In genomic region chr12:112049351-112049750, GRCh38 we compare ENCODE assay signal across 26 cellular contexts. TPM values are rescaled to one million over a fixed set of nuclear protein-coding genes. Genes with fewer than 3 reads are reported as not detected.
DNase-seq lines count a peak whose midpoint lies in the region; ATAC-seq and TF ChIP-seq lines count a peak whose summit lies in the region.
"Had no signal": no experiment of that assay in that cellular context is flagged by ENCODE, and none has a peak within 500 bp of the region (broad histone marks: within the 10 kb centered on the region; RNA-seq: fewer than 3 reads in every experiment).

No MANE protein-coding gene starts in this region.

- no peak overlapping the region for H3K9ac ChIP-seq in stomach smooth muscle (ENCODE audit: low read length in 2 of 2)

- ATAC-seq in left lung, result no peak
- ATAC-seq: CD8-positive, alpha-beta T cell; GM23338; HepG2 had no signal

- no peak for TF ChIP-seq CTCF in A673 (conservative IDR thresholded peaks at IDR 0.05; ENCODE audit: low read depth, low read length)
- TF ChIP-seq CTCF in fibroblast of mammary gland (conservative IDR thresholded peaks at IDR 0.05; ENCODE audit: control insufficient read depth, insufficient read depth, low read depth, low read length), result no peak
- no peak for TF ChIP-seq CTCF in left lung (IDR thresholded peaks at IDR 0.05)

- CTCF ChIA-PET in A673 (lab: Charles Lee), result no interaction called here

- DNase-seq in A673 (ENCODE audit: low spot score) (peak; percentile 73), D341Med (ENCODE audit: low spot score) (peak; percentile 77), fibroblast of mammary gland (ENCODE audit: low read depth) (peak; percentile 15), middle frontal gyrus (ENCODE audit: extremely low spot score, low spot score) (no peak), left lung (no peak)
- no peak for DNase-seq in activated naive CD4-positive, alpha-beta T cell (lab: John Stamatoyannopoulos, UW)
- DNase-seq: Caco-2; CD8-positive, alpha-beta T cell; DMS 273 treated with DMSO at 0.1 percent for 48 hours; DMS79 treated with DMSO at 0.1 percent for 48 hours; GF-D8; H9; Karpas-422; NCI-H1105 treated with DMSO at 0.1 percent for 48 hours; NCI-H1694; NCI-H2029 treated with DMSO at 0.1 percent for 48 hours; NCI-H446 treated with DMSO at 0.1 percent for 48 hours; NCI-H526; NCI-H82; NK-92 treated with Interleukin-12 subunit alpha and Interleukin-12 subunit beta, amount 100 ng/mL, for 24 hours; RPMI8226; SHP77 had no signal

- peaks cover 24% of the 10 kb centered on the region for H3K4me1 ChIP-seq in A673 (ENCODE audit: insufficient read depth, low read length, poor library complexity, severe bottlenecking)
- H3K4me1 ChIP-seq in stomach smooth muscle (ENCODE audit: control insufficient read depth, insufficient read depth, low read length), result no peaks in the 10 kb centered on the region
- peaks cover 0 to 5% of the 10 kb centered on the region in 2 donors for H3K4me1 ChIP-seq in left lung
- H3K4me1 ChIP-seq: Caco-2 had no signal

- BruUV-seq in A673 (replicated peaks; lab: Mats Ljungman, UMichigan), result no TSS peak

- POLR2A ChIA-PET in A673 (lab: Charles Lee; ENCODE audit: low non-redundant PET), result interaction anchor here (0.6 kb wide), 1 partner anchor 10 kb away, joined by 4 read pairs; no protein-coding TSS in a partner anchor

- H3K4me3 ChIP-seq in A673 (ENCODE audit: low read depth, low read length, poor library complexity, severe bottlenecking) (peak overlapping the region; percentile 8), fibroblast of mammary gland (ENCODE audit: control insufficient read depth, low read depth, low read length) (no peak overlapping the region), stomach smooth muscle (ENCODE audit: low read length in 2 of 2) (no peak overlapping the region), left lung (no peak overlapping the region)
- H3K4me3 ChIP-seq: GM23338 had no signal

- H3K27ac ChIP-seq in A673 (ENCODE audit: low read depth, low read length, poor library complexity, severe bottlenecking) (peak overlapping the region; percentile 39), stomach smooth muscle (ENCODE audit: low read length) (peak overlapping the region; percentile 53), left lung (no peak overlapping the region)
- H3K27ac ChIP-seq: C4-2B had no signal

- H3K36me3 ChIP-seq in A673 (ENCODE audit: insufficient read depth, low read length, poor library complexity, severe bottlenecking) (peaks cover 78% of the 10 kb centered on the region), stomach smooth muscle (ENCODE audit: control insufficient read depth in 2 of 2, insufficient read depth in 2 of 2, low read length in 2 of 2) (peaks cover 26 to 27% of the 10 kb centered on the region in 2 donors), left lung (peaks cover 0 to 97% of the 10 kb centered on the region in 2 donors)

- H3K27me3 ChIP-seq in A673 (replicated peaks; ENCODE audit: insufficient read depth, low read depth, low read length, poor library complexity) (no peaks in the 10 kb centered on the region), stomach smooth muscle (ENCODE audit: control insufficient read depth in 1 of 2, insufficient read depth in 2 of 2, low read length in 2 of 2) (no peaks in the 10 kb centered on the region), left lung (no peaks in the 10 kb centered on the region)

- H3K9me3 ChIP-seq in A673 (ENCODE audit: low read depth, low read length, poor library complexity, severe bottlenecking), result no peaks in the 10 kb centered on the region
- no peaks in the 10 kb centered on the region for H3K9me3 ChIP-seq in stomach smooth muscle (ENCODE audit: control insufficient read depth in 2 of 2, low read length in 2 of 2)
- no peaks in the 10 kb centered on the region for H3K9me3 ChIP-seq in left lung
- H3K9me3 ChIP-seq: Caco-2 had no signal

- intact Hi-C loops in A673 (cut with micrococcal nuclease; ENCODE audit: unreplicated experiment) (no loop called here), left lung (cut with DNase I) (no loop called here)

RNA-seq across cellular contexts. Expression of gene ERP29, which starts 36.1 kb away (rescaled TPM):
- total RNA-seq in A673 (2021), result 109 and 116 TPM in 2 replicates
- total RNA-seq in left lung, result 100 to 1,000 TPM; 134 to 152 TPM

RNA-seq across cellular contexts. Expression of gene TMEM116, which starts 36.4 kb away (rescaled TPM):
- total RNA-seq in A673 (2021), result 12.0 and 13.6 TPM in 2 replicates
- total RNA-seq in left lung, result 10 to 100 TPM; 19.8 to 24.6 TPM

RNA-seq across cellular contexts. Expression of gene NAA25, which starts 59.2 kb away (rescaled TPM):
- total RNA-seq in A673 (2021) (67.4 and 70.5 TPM in 2 replicates), left lung (10 to 100 TPM; 17.3 to 33.7 TPM)

Comparison
In these comparisons a context has a peak if more than half of its experiments do, and no peak if none do; other contexts are left out.
1. DNase-seq: peak in A673 (single experiment), D341Med (single experiment) and fibroblast of mammary gland (single experiment); none in middle frontal gyrus (single experiment), activated naive CD4-positive, alpha-beta T cell (0 of 4) and left lung (0 of 2).
2. H3K27ac ChIP-seq: peak in A673 (single experiment) and stomach smooth muscle (single experiment); none in left lung (0 of 2).